8 cellular contexts compared by ENCODE assay signal in the genomic region with DNA sequence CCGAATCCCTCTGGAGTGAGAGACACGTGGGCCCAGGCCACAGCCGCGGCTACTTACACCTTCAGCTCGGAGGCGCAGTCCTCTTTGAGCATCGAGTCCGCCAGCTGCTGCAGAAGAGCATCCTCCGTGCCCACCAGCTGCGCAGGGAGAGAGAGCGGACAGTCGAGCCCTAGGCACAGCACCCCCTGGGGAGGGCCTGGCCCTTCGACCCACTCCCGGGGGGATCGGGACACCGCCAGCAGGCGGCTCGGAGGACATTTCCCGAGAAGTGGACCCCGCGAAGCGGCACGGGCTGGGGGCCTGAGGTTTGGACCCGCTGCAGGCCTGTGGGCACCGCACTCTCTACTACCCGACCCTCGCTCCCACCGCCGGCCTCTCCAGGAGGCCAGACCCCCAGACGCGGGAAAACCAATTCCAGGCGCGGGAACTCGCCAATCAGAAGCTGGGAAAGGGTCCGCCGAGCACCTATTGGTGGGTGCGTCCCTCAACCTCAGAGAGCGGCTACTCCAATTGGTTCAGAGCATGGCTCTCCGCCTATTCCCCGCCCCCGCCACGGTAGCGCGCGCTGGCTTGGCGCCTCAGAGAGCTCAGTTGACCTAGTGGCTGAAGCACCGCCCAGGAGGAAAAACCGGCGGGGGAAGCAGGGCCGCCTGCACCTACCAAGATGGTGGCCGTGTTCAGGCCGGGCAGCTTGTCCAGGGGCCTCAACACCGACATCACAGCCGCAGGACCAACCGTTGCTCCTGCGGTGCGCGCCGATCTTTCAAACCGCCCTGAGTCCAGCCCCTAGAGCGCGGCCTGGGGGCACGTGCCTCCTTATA. TPM values are rescaled to one million over a fixed set of nuclear protein-coding genes. Genes with fewer than 3 reads are reported as not detected.
DNase-seq lines count a peak whose midpoint lies in the region; ATAC-seq, FAIRE-seq and TF ChIP-seq lines count a peak whose summit lies in the region.

A gene with protein sequence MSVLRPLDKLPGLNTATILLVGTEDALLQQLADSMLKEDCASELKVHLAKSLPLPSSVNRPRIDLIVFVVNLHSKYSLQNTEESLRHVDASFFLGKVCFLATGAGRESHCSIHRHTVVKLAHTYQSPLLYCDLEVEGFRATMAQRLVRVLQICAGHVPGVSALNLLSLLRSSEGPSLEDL (minus strand): TSS at position 793 of the 821 bp plus-strand sequence. CDS start 76 bp downstream, at position 717.

- intact Hi-C loops in colonic mucosa (cut with DNase I), result no loop called here

- peak; percentile 96 for FAIRE-seq in GM19239 (lab: Jason Lieb, UNC)

- peak within 1 kb of the TSS; percentile 91 for H3K4me3 ChIP-seq in BLaER1
- peak within 1 kb of the TSS; percentile 87 for H3K4me3 ChIP-seq in colonic mucosa

- H4K20me1 ChIP-seq in BLaER1, result no peaks in the 10 kb centered on the region

- TF ChIP-seq CTCF in colonic mucosa (IDR thresholded peaks at IDR 0.05), result no peak

- no peaks in the 10 kb centered on the region; the same call in 1 of the 2 replicates for H3K27me3 ChIP-seq in BLaER1
- H3K27me3 ChIP-seq in colonic mucosa, result no peaks in the 10 kb centered on the region

- no peaks in the 10 kb centered on the region for H3K9me3 ChIP-seq in BLaER1
- H3K9me3 ChIP-seq in colonic mucosa, result no peaks in the 10 kb centered on the region

- DNase-seq in GM19239 (ENCODE audit: insufficient read length, low spot score) (peak; percentile 66), NCI-H524 (lab: John Stamatoyannopoulos, UW) (peak; percentile 97 to 98), colonic mucosa (peak; percentile 96), kidney glomerular epithelial cell (lab: John Stamatoyannopoulos, UW) (peak; percentile 89)
- peak; percentile 86 to 88 for DNase-seq in activated CD4-positive, alpha-beta T cell treated with anti-CD3 and anti-CD28 coated beads for 4 hours
- DNase-seq in stimulated activated CD4-positive, alpha-beta T cell treated with anti-CD3 and anti-CD28 coated beads, Interleukin-15, amount 100 ng/mL, for 48 hours (ENCODE audit: low read depth in 2 of 2), result peak; percentile 91 to 93

- peak within 1 kb of the TSS; percentile 99 for H3K4me2 ChIP-seq in BLaER1

- H3K4me1 ChIP-seq in BLaER1 (peaks cover 78% of the 10 kb centered on the region), colonic mucosa (peaks cover 8% of the 10 kb centered on the region)

- H3K27ac ChIP-seq in BLaER1, result peak within 1 kb of the TSS; percentile 88
- no peak within 1 kb of the TSS for H3K27ac ChIP-seq in colonic mucosa

- H3K9ac ChIP-seq in BLaER1, result peak within 1 kb of the TSS; percentile 92
- peak within 1 kb of the TSS; percentile 76 to 78 for H3K9ac ChIP-seq in colonic mucosa (ENCODE audit: low read depth in 2 of 2, low read length in 2 of 2)

- ATAC-seq in HG03442 (IDR thresholded peaks at IDR 0.05; ENCODE audit: unreplicated experiment), result peak; percentile 75

- H3K36me3 ChIP-seq in BLaER1 (peaks cover 37% of the 10 kb centered on the region), colonic mucosa (no peaks in the 10 kb centered on the region)

RNA-seq across cellular contexts. Expression of the gene that starts here (rescaled TPM):
- total RNA-seq in colonic mucosa, result 10 to 100 TPM; 13.7 to 64.3 TPM
